7 cellular contexts compared by ENCODE assay signal in the genomic region with DNA sequence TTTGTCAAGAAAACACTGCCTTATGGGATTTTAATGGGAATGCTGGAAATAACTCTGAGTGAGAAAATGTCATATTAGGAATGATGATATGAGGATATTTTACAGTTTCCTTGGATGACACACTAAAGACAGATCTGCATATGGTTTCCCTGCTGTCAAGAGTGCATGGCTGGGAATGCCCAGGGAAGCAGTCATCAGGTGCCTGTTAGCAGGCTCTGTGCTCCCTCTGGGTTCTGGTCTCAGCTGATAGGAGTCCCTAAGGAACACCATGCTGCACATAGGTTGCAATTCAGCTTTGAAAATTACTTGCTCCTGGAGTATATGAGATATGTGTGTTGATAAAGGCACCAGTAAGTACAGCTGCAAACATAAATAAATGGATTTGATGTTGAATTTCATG.
"Had no signal": no experiment of that assay in that cellular context is flagged by ENCODE, and none has a peak within 500 bp of the region (broad histone marks: within the 10 kb centered on the region; RNA-seq: fewer than 3 reads in every experiment).

No MANE protein-coding gene starts in this region.

- H3K27ac ChIP-seq: HL-60 had no signal

- DNase-seq: H9, HCEC 1CT, IMR-90, KG1 had no signal

- H2AFZ ChIP-seq: GM23338 had no signal

- H3K4me2 ChIP-seq: GM23338 had no signal

- H3K4me3 ChIP-seq: GM23338, K562 had no signal

- H3K4me1 Mint-ChIP-seq: GM23338, H9 had no signal

- H3K4me3 Mint-ChIP-seq: GM23338, H9 had no signal

- H3K27ac Mint-ChIP-seq: GM23338, H9 had no signal
